18 cellular contexts compared by ENCODE assay signal in genomic region chr7:6650086-6650485, GRCh38. TPM values are rescaled to one million over a fixed set of nuclear protein-coding genes. Genes with fewer than 3 reads are reported as not detected.
DNase-seq lines count a peak whose midpoint lies in the region; ATAC-seq, FAIRE-seq and TF ChIP-seq lines count a peak whose summit lies in the region.
"Had no signal": no experiment of that assay in that cellular context is flagged by ENCODE, and none has a peak within 500 bp of the region (broad histone marks: within the 10 kb centered on the region; RNA-seq: fewer than 3 reads in every experiment).

No MANE protein-coding gene starts in this region.

- no peaks in the 10 kb centered on the region for H3K4me1 Mint-ChIP-seq in endodermal cell

- no peak overlapping the region for H3K4me2 ChIP-seq in osteoblast (ENCODE audit: insufficient read depth, low read length)
- H3K4me2 ChIP-seq: PC-9 had no signal

- TF ChIP-seq CTCF in D721Med (IDR thresholded peaks at IDR 0.05; ENCODE audit: insufficient read depth, missing control alignments) (no peak), endodermal cell (conservative IDR thresholded peaks at IDR 0.05) (no peak), osteoblast (IDR thresholded peaks at IDR 0.05; ENCODE audit: extremely low read depth, low read depth, low read length) (no peak), upper lobe of right lung (IDR thresholded peaks at IDR 0.05) (no peak), BE2C (IDR thresholded peaks at IDR 0.05; ENCODE audit: low read depth, low read length) (no peak)

- 92 to 97% methylated on average over 7 to 10 of the region's 10 CpGs for WGBS in endodermal cell (ENCODE audit: insufficient coverage in 1 of 2, insufficient read length in 1 of 2), 2 experiments

- no peak for FAIRE-seq in D721Med (lab: Jason Lieb, UNC)
- FAIRE-seq: K562 had no signal

- no peak overlapping the region for H3K9ac ChIP-seq in endodermal cell (ENCODE audit: extremely low read depth, low read length, poor library complexity, severe bottlenecking)
- H3K9ac ChIP-seq: GM23248 had no signal

- H3K4me3 ChIP-seq in endodermal cell (ENCODE audit: low read length) (no peak overlapping the region), osteoblast (ENCODE audit: insufficient read depth, low read length) (no peak overlapping the region), upper lobe of right lung (no peak overlapping the region), BE2C (ENCODE audit: low read depth, low read length) (no peak overlapping the region)
- H3K4me3 ChIP-seq: GM23248, K562, PC-9 had no signal

- H3K79me2 ChIP-seq in osteoblast (ENCODE audit: insufficient read depth, low read length), result peaks cover 3% of the 10 kb centered on the region

- ATAC-seq in upper lobe of right lung, result no peak
- ATAC-seq: K562 had no signal

- peaks cover 35% of the 10 kb centered on the region for H3K36me3 Mint-ChIP-seq in endodermal cell (ENCODE audit: low read depth)

- no peaks in the 10 kb centered on the region for H3K27me3 ChIP-seq in endodermal cell (ENCODE audit: control insufficient read depth, insufficient read depth, low read length, poor library complexity, severe bottlenecking)
- no peaks in the 10 kb centered on the region for H3K27me3 ChIP-seq in osteoblast (ENCODE audit: insufficient read depth, low read length)
- no peaks in the 10 kb centered on the region for H3K27me3 ChIP-seq in upper lobe of right lung
- no peaks in the 10 kb centered on the region for H3K27me3 ChIP-seq in BE2C

- H3K9me3 Mint-ChIP-seq in endodermal cell, result peaks cover 14% of the 10 kb centered on the region

- peaks cover 26% of the 10 kb centered on the region for H4K20me1 ChIP-seq in osteoblast (ENCODE audit: insufficient read depth, low read length)

- H3K9me3 ChIP-seq in endodermal cell (ENCODE audit: control insufficient read depth, low read length) (no peaks in the 10 kb centered on the region), osteoblast (ENCODE audit: low read depth, low read length) (no peaks in the 10 kb centered on the region), upper lobe of right lung (no peaks in the 10 kb centered on the region), BE2C (no peaks in the 10 kb centered on the region; the same call in 1 of the 2 replicates)

- no peak overlapping the region for H3K27ac Mint-ChIP-seq in endodermal cell

- no peaks in the 10 kb centered on the region for H3K27me3 Mint-ChIP-seq in endodermal cell (ENCODE audit: insufficient read depth)
- H3K27me3 Mint-ChIP-seq: CD8-positive, alpha-beta memory T cell had no signal

- peak; percentile 10 for DNase-seq in D721Med (ENCODE audit: insufficient read length, low spot score)
- DNase-seq in endodermal cell, result peak; percentile 16
- DNase-seq in osteoblast (ENCODE audit: insufficient read length, low spot score, missing footprints), result peak; percentile 69
- peak; percentile 16 for DNase-seq in upper lobe of right lung
- DNase-seq in glomerular visceral epithelial cell (ENCODE audit: extremely low spot score), result no peak
- DNase-seq in dedifferentiated amniotic fluid mesenchymal stem cell (ENCODE audit: extremely low spot score), result no peak
- DNase-seq in BE2C, result no peak
- DNase-seq: GM23248, Kasumi-1, MV-4-11, NCI-H2029, NCI-H446 treated with DMSO at 0.1 percent for 48 hours, NCI-H526 treated with DMSO at 0.1 percent for 48 hours, PC-9, SHP77 had no signal

- intact Hi-C loops in upper lobe of right lung (cut with DNase I), result no loop called here

- H3K36me3 ChIP-seq in endodermal cell (ENCODE audit: control insufficient read depth, insufficient read depth, low read length) (peaks cover 17% of the 10 kb centered on the region), osteoblast (ENCODE audit: insufficient read depth, low read length) (peaks cover 22% of the 10 kb centered on the region), upper lobe of right lung (peaks cover 46% of the 10 kb centered on the region), BE2C (peaks cover 78% of the 10 kb centered on the region)

- no peak overlapping the region for H3K4me3 Mint-ChIP-seq in endodermal cell
- H3K4me3 Mint-ChIP-seq: CD8-positive, alpha-beta memory T cell had no signal

- H2AFZ ChIP-seq in osteoblast (ENCODE audit: low read length), result no peak overlapping the region
- H2AFZ ChIP-seq: GM23248, PC-9 had no signal

- H3K27ac ChIP-seq in endodermal cell (ENCODE audit: low read depth, low read length) (no peak overlapping the region), osteoblast (ENCODE audit: low read depth, low read length) (no peak overlapping the region), upper lobe of right lung (no peak overlapping the region)
- H3K27ac ChIP-seq: C4-2B, GM23248, PC-9 had no signal

- H3K4me1 ChIP-seq in endodermal cell (ENCODE audit: control insufficient read depth, insufficient read depth, low read length) (no peaks in the 10 kb centered on the region), osteoblast (ENCODE audit: insufficient read depth, low read length) (no peaks in the 10 kb centered on the region), upper lobe of right lung (no peaks in the 10 kb centered on the region), BE2C (no peaks in the 10 kb centered on the region)

RNA-seq across cellular contexts. Expression of gene ZNF316, which starts 13.0 kb away (rescaled TPM):
- 10 to 100 TPM; 21.4 to 29.6 TPM for total RNA-seq in endodermal cell
- 33.6 TPM for polyA plus RNA-seq in endodermal cell (2013, experiment 1 of 2)
- polyA plus RNA-seq in endodermal cell (2013, experiment 2 of 2), result 24.9 TPM
- total RNA-seq in osteoblast, result 12.4 and 14.1 TPM in 2 replicates
- 46.8 TPM for total RNA-seq in upper lobe of right lung
- polyA plus RNA-seq in BE2C (2012; ENCODE audit: insufficient read depth, insufficient read length, low read depth), result 58.5 TPM

RNA-seq across cellular contexts. Expression of gene ZNF853, which starts 34.7 kb away (rescaled TPM):
- total RNA-seq in endodermal cell, result 10 to 100 TPM; 14.2 to 17.2 TPM
- 11.1 TPM for polyA plus RNA-seq in endodermal cell (2013, experiment 1 of 2)
- polyA plus RNA-seq in endodermal cell (2013, experiment 2 of 2), result 10.6 TPM
- total RNA-seq in osteoblast, result under 0.01 TPM in 2 replicates
- 5.2 TPM for total RNA-seq in upper lobe of right lung
- 3.6 TPM for polyA plus RNA-seq in BE2C (2012; ENCODE audit: insufficient read depth, insufficient read length, low read depth)
- total RNA-seq: K562 had no signal
- polyA plus RNA-seq: GM23248 had no signal

RNA-seq across cellular contexts. Expression of gene ZNF12, which starts 56.7 kb away (rescaled TPM):
- total RNA-seq in endodermal cell, result 10 to 100 TPM; 24.2 to 29.4 TPM
- polyA plus RNA-seq in endodermal cell (2013, experiment 1 of 2), result 20.5 TPM
- 19.9 TPM for polyA plus RNA-seq in endodermal cell (2013, experiment 2 of 2)
- 20.9 and 22.8 TPM in 2 replicates for total RNA-seq in osteoblast
- 25.0 TPM for total RNA-seq in upper lobe of right lung
- 17.4 TPM for polyA plus RNA-seq in BE2C (2012; ENCODE audit: insufficient read depth, insufficient read length, low read depth)

Comparison
In these comparisons a context has a peak if more than half of its experiments do, and no peak if none do; other contexts are left out.
1. DNase-seq: peak in D721Med (single experiment), endodermal cell (single experiment), osteoblast (single experiment) and upper lobe of right lung (single experiment); none in glomerular visceral epithelial cell (single experiment), dedifferentiated amniotic fluid mesenchymal stem cell (single experiment) and BE2C (single experiment).